In genomic region chrX:125422986-125423385, GRCh38 we compare ENCODE assay signal across 25 cellular contexts.
DNase-seq lines count a peak whose midpoint lies in the region; ATAC-seq, FAIRE-seq and TF ChIP-seq lines count a peak whose summit lies in the region.
"Had no signal": no experiment of that assay in that cellular context is flagged by ENCODE, and none has a peak within 500 bp of the region (broad histone marks: within the 10 kb centered on the region; RNA-seq: fewer than 3 reads in every experiment).

No MANE protein-coding gene starts in this region.

- no peak for ATAC-seq in HepG2
- no peak for ATAC-seq in right lobe of liver
- ATAC-seq in K562 = no peak
- ATAC-seq in GM18909 (IDR thresholded peaks at IDR 0.05; ENCODE audit: poor library complexity, unreplicated experiment) = no peak
- ATAC-seq: CD8-positive, alpha-beta T cell; GM12878 had no signal

- no peak for TF ChIP-seq CTCF in HepG2 (CRISPR knock-in tag; IDR thresholded peaks at IDR 0.05)
- TF ChIP-seq CTCF in right lobe of liver (IDR thresholded peaks at IDR 0.05) = no peak
- no peak for TF ChIP-seq CTCF in K562 (IDR thresholded peaks at IDR 0.05 in 2 of 3, conservative IDR thresholded peaks at IDR 0.05 in 1 of 3; ENCODE audit: insufficient read depth in 2 of 3, low read depth in 1 of 3, low read length in 3 of 3)
- TF ChIP-seq CTCF in H1 (IDR thresholded peaks at IDR 0.05; ENCODE audit: control extremely low read depth in 1 of 3, insufficient read depth in 1 of 3, low read depth in 1 of 3, low read length in 3 of 3) = no peak

- no peaks in the 10 kb centered on the region for H3K9me3 ChIP-seq in HepG2 (ENCODE audit: low read length)
- no peaks in the 10 kb centered on the region for H3K9me3 ChIP-seq in right lobe of liver
- no peaks in the 10 kb centered on the region; the same call in 1 of the 2 replicates for H3K9me3 ChIP-seq in K562 (replicated peaks; ENCODE audit: control insufficient read depth, insufficient read depth, low read depth, low read length)
- no peaks in the 10 kb centered on the region for H3K9me3 ChIP-seq in H1 (ENCODE audit: insufficient read depth in 2 of 2, low read depth in 1 of 2, low read length in 1 of 2)

- DNase-seq in HepG2 (ENCODE audit: low spot score) = no peak
- DNase-seq in right lobe of liver = no peak
- no peak for DNase-seq in K562 (ENCODE audit: extremely low read depth in 1 of 4, low spot score in 3 of 4)
- no peak for DNase-seq in H1 (ENCODE audit: low read depth in 1 of 2, low spot score in 2 of 2)
- DNase-seq in H7 = no peak
- no peak for DNase-seq in COLO668 (lab: John Stamatoyannopoulos, UW; ENCODE audit: unreplicated experiment)
- DNase-seq: AML-193; CD4-positive, alpha-beta T cell; CD8-positive, alpha-beta T cell; COR-L47; DMS 273 treated with DMSO at 0.1 percent for 48 hours; DMS153; DMS53; DMS79; DND-41; EL; GDM1 had no signal

- no peak overlapping the region for H4K91ac ChIP-seq in H1 (replicated peaks; ENCODE audit: insufficient read length, low read length)

- H2BK20ac ChIP-seq in H1 (ENCODE audit: low read length) = no peak overlapping the region

- H2BK5ac ChIP-seq in H1 (ENCODE audit: low read depth, low read length) = no peak overlapping the region

- no peak overlapping the region for H2AK5ac ChIP-seq in H1 (ENCODE audit: low read depth, low read length)

- TF ChIP-seq POLR2A in HepG2 (IDR thresholded peaks at IDR 0.05; ENCODE audit: insufficient read depth in 1 of 2, low read depth in 2 of 2, low read length in 2 of 2) = no peak
- TF ChIP-seq POLR2A in right lobe of liver (IDR thresholded peaks at IDR 0.05) = no peak
- no peak for TF ChIP-seq POLR2A in K562 (conservative IDR thresholded peaks at IDR 0.05)
- no peak for TF ChIP-seq POLR2A in H1 (IDR thresholded peaks at IDR 0.05; ENCODE audit: control extremely low read depth in 1 of 2, low read depth in 2 of 2, low read length in 2 of 2)

- H3K36me3 ChIP-seq in HepG2 (replicated peaks in 1 of 2; ENCODE audit: control insufficient read depth in 1 of 2, insufficient read depth in 2 of 2, low read length in 2 of 2) (no peaks in the 10 kb centered on the region), right lobe of liver (no peaks in the 10 kb centered on the region), K562 (ENCODE audit: control insufficient read depth, insufficient read depth, low read length) (no peaks in the 10 kb centered on the region), H1 (ENCODE audit: control insufficient read depth in 2 of 4, insufficient read depth in 4 of 4, low read length in 3 of 4) (no peaks in the 10 kb centered on the region), H7 (replicated peaks; ENCODE audit: control insufficient read depth, insufficient read depth, low read length) (no peaks in the 10 kb centered on the region)
- H3K36me3 ChIP-seq: BLaER1 treated with 17β-estradiol and CSF1 and Interleukin-3, amounts not matched to agents 10 nM and 100 nM had no signal

- in situ Hi-C loops in HepG2 (cut with HindIII; ENCODE audit: extremely low pct_ligation_motif_present, low pct_unique_long_range_greater_than_20kb) (no loop called here), K562 (cut with MboI) (no loop called here)

- no peaks in the 10 kb centered on the region for H3K27me3 ChIP-seq in HepG2 (ENCODE audit: control insufficient read depth in 1 of 2, insufficient read depth in 2 of 2, low read length in 2 of 2)
- H3K27me3 ChIP-seq in right lobe of liver = no peaks in the 10 kb centered on the region
- H3K27me3 ChIP-seq in K562 (ENCODE audit: control insufficient read depth in 2 of 2, insufficient read depth in 2 of 2, low read length in 2 of 2) = no peaks in the 10 kb centered on the region
- H3K27me3 ChIP-seq in H1 (replicated peaks in 1 of 4; ENCODE audit: control insufficient read depth in 3 of 4, extremely low read depth in 1 of 4, insufficient read depth in 3 of 4, low read length in 3 of 4) = no peaks in the 10 kb centered on the region
- no peaks in the 10 kb centered on the region for H3K27me3 ChIP-seq in H7 (ENCODE audit: control insufficient read depth, insufficient read depth, low read length)

- H3K23ac ChIP-seq in H1 (ENCODE audit: insufficient read length) = no peak overlapping the region

- TF ChIP-seq EP300 in HepG2 (IDR thresholded peaks at IDR 0.05; ENCODE audit: low read depth in 2 of 2, low read length in 2 of 2) (no peak), HepG2 (CRISPR knock-in tag; IDR thresholded peaks at IDR 0.05; ENCODE audit: borderline replicate concordance) (no peak), K562 (IDR thresholded peaks at IDR 0.05; ENCODE audit: low read length) (no peak), H1 (IDR thresholded peaks at IDR 0.05; ENCODE audit: borderline replicate concordance in 1 of 2, low read depth in 2 of 2, low read length in 2 of 2) (no peak)

- H2BK12ac ChIP-seq in H1 (ENCODE audit: low read depth, low read length) = no peak overlapping the region

- H3K14ac ChIP-seq in H1 (ENCODE audit: insufficient read length) = no peak overlapping the region

- CTCF ChIA-PET in HepG2 (lab: Yijun Ruan, JAX; ENCODE audit: low intra/inter-chr PET ratio, low total read pairs) (no interaction called here), K562 (lab: Yijun Ruan, JAX; ENCODE audit: low intra/inter-chr PET ratio) (no interaction called here), H1 (lab: Charles Lee; ENCODE audit: partially characterized antibody) (no interaction called here)

- H2AFZ ChIP-seq in HepG2 (ENCODE audit: low read length) (no peak overlapping the region), K562 (ENCODE audit: low read depth, low read length) (no peak overlapping the region), H1 (ENCODE audit: low read length) (no peak overlapping the region)

- no peak overlapping the region for H4K5ac ChIP-seq in H1 (ENCODE audit: insufficient read length, low read depth, low read length)

- H3K9ac ChIP-seq in HepG2 (ENCODE audit: insufficient read depth, low read depth, low read length) = no peak overlapping the region
- no peak overlapping the region for H3K9ac ChIP-seq in K562 (ENCODE audit: insufficient read depth in 1 of 2, low read depth in 2 of 2, low read length in 2 of 2)
- no peak overlapping the region for H3K9ac ChIP-seq in H1 (replicated peaks in 1 of 4; ENCODE audit: extremely low read depth in 1 of 4, low read depth in 3 of 4, low read length in 3 of 4)
- H3K9ac ChIP-seq: BLaER1 treated with 17β-estradiol and CSF1 and Interleukin-3, amounts not matched to agents 10 nM and 100 nM had no signal

- H3K56ac ChIP-seq in H1 (replicated peaks; ENCODE audit: insufficient read length, low read depth, low read length) = no peak overlapping the region

- no peaks in the 10 kb centered on the region for H3K4me1 ChIP-seq in HepG2 (ENCODE audit: insufficient read depth, low read length)
- H3K4me1 ChIP-seq in right lobe of liver = peaks cover 0 to 4% (median 0%) of the 10 kb centered on the region in 4 donors
- H3K4me1 ChIP-seq in K562 (replicated peaks in 1 of 2; ENCODE audit: control insufficient read depth in 2 of 2, insufficient read depth in 2 of 2, low read length in 2 of 2) = peaks cover 0 to 2% of the 10 kb centered on the region in 2 experiments; a peak in 2 of 5 replicates
- H3K4me1 ChIP-seq in H1 (replicated peaks in 1 of 4; ENCODE audit: control insufficient read depth in 3 of 4, insufficient read depth in 4 of 4, low read length in 3 of 4) = no peaks in the 10 kb centered on the region
- H3K4me1 ChIP-seq: BLaER1 treated with 17β-estradiol and CSF1 and Interleukin-3, amounts not matched to agents 10 nM and 100 nM had no signal

- no peak overlapping the region for H3K4ac ChIP-seq in H1 (replicated peaks; ENCODE audit: insufficient read length, low read depth, low read length)

- POLR2A ChIA-PET in HepG2 (lab: Yijun Ruan, JAX) (no interaction called here), K562 (lab: Yijun Ruan, JAX) (no interaction called here), H1 (lab: Charles Lee; ENCODE audit: partially characterized antibody) (no interaction called here)

- BruUV-seq in HepG2 (replicated peaks; lab: Mats Ljungman, UMichigan) (no TSS peak), K562 (replicated peaks; lab: Mats Ljungman, UMichigan) (no TSS peak)

- H3K9me1 ChIP-seq in K562 (ENCODE audit: control insufficient read depth, insufficient read depth, low read length) = no peaks in the 10 kb centered on the region

- H3K79me2 ChIP-seq in HepG2 (ENCODE audit: insufficient read depth, low read length) = no peaks in the 10 kb centered on the region
- H3K79me2 ChIP-seq in K562 (ENCODE audit: control insufficient read depth, insufficient read depth, low read length) = no peaks in the 10 kb centered on the region
- H3K79me2 ChIP-seq in H1 (ENCODE audit: control insufficient read depth in 1 of 2, insufficient read depth in 2 of 2, low read length in 2 of 2) = no peaks in the 10 kb centered on the region

- TF ChIP-seq RAD21 in HepG2 (CRISPR knock-in tag; IDR thresholded peaks at IDR 0.05) (no peak), K562 (CRISPR knock-in tag; conservative IDR thresholded peaks at IDR 0.05 in 1 of 2, IDR thresholded peaks at IDR 0.05 in 1 of 2) (no peak), H1 (IDR thresholded peaks at IDR 0.05 in 1 of 2, conservative IDR thresholded peaks at IDR 0.05 in 1 of 2; ENCODE audit: low read depth in 2 of 2, low read length in 2 of 2) (no peak)

- H3K79me1 ChIP-seq in H1 (ENCODE audit: low read depth, low read length) = no peaks in the 10 kb centered on the region

- no peaks in the 10 kb centered on the region for H4K20me1 ChIP-seq in HepG2 (ENCODE audit: insufficient read depth, low read length)
- H4K20me1 ChIP-seq in K562 (replicated peaks; ENCODE audit: control insufficient read depth, insufficient read depth, low read length) = no peaks in the 10 kb centered on the region
- no peaks in the 10 kb centered on the region for H4K20me1 ChIP-seq in H1 (replicated peaks in 1 of 2; ENCODE audit: control insufficient read depth in 1 of 2, insufficient read depth in 2 of 2, low read length in 2 of 2)
- H4K20me1 ChIP-seq: BLaER1 treated with 17β-estradiol and CSF1 and Interleukin-3, amounts not matched to agents 10 nM and 100 nM had no signal

- no peak overlapping the region for H4K8ac ChIP-seq in H1 (ENCODE audit: extremely low read depth, insufficient read depth, low read length)

- H3K4me3 ChIP-seq in HepG2 (replicated peaks in 1 of 3; ENCODE audit: insufficient read depth in 1 of 3, low read depth in 2 of 3, low read length in 3 of 3) = no peak overlapping the region
- H3K4me3 ChIP-seq in right lobe of liver = no peak overlapping the region
- no peak overlapping the region for H3K4me3 ChIP-seq in K562
- H3K4me3 ChIP-seq in H1 (ENCODE audit: extremely low read depth in 1 of 4, insufficient read depth in 2 of 4, low read depth in 3 of 4, low read length in 4 of 4) = no peak overlapping the region
- H3K4me3 ChIP-seq in H7 (ENCODE audit: insufficient read depth, low read depth, low read length) = no peak overlapping the region
- H3K4me3 ChIP-seq: BLaER1 treated with 17β-estradiol and CSF1 and Interleukin-3, amounts not matched to agents 10 nM and 100 nM; GM12878 had no signal

- H2BK120ac ChIP-seq in H1 (replicated peaks; ENCODE audit: low read depth, low read length) = no peak overlapping the region

- H3K4me2 ChIP-seq in HepG2 (ENCODE audit: low read depth, low read length) (no peak overlapping the region), K562 (ENCODE audit: insufficient read depth, low read length) (no peak overlapping the region), H1 (ENCODE audit: insufficient read depth in 1 of 2, low read depth in 2 of 2, low read length in 2 of 2) (no peak overlapping the region)
- H3K4me2 ChIP-seq: BLaER1 treated with 17β-estradiol and CSF1 and Interleukin-3, amounts not matched to agents 10 nM and 100 nM had no signal

- 6% methylated on average over 3 of the region's 3 CpGs for WGBS in HepG2 (ENCODE audit: low lambda C conversion rate)
- WGBS in right lobe of liver (ENCODE audit: insufficient coverage, low coverage, low lambda C conversion rate, missing lambda C conversion rate) = 51% methylated on average over 3 of the region's 3 CpGs
- WGBS in K562 (ENCODE audit: insufficient coverage, low coverage, missing lambda C conversion rate) = 46% methylated on average over 3 of the region's 3 CpGs
- 90% methylated on average over 3 of the region's 3 CpGs; no CpG with 5 or more reads in 1 of the 2 experiments for WGBS in H1 (ENCODE audit: extremely low coverage in 1 of 2, insufficient coverage in 1 of 2, insufficient read length in 1 of 2, insufficient replicate concordance in 2 of 2, low coverage in 1 of 2, low lambda C conversion rate in 2 of 2, missing lambda C conversion rate in 1 of 2), 2 experiments

- H3K23me2 ChIP-seq in H1 (ENCODE audit: low read depth, low read length) = no peaks in the 10 kb centered on the region

- H3K18ac ChIP-seq in H1 (ENCODE audit: extremely low read depth, low read length) = no peak overlapping the region

- no peak overlapping the region for H2BK15ac ChIP-seq in H1 (ENCODE audit: low read length)

- intact Hi-C loops in HepG2 (cut with micrococcal nuclease; ENCODE audit: unreplicated experiment) (no loop called here), right lobe of liver (cut with DNase I) (no loop called here), K562 (cut with micrococcal nuclease) (no loop called here)

- no peak for FAIRE-seq in HepG2 (lab: Jason Lieb, UNC)
- FAIRE-seq in K562 (lab: Jason Lieb, UNC) = no peak
- no peak for FAIRE-seq in H1 (lab: Jason Lieb, UNC)
- FAIRE-seq: GM12878, GM12892, GM18507, GM19239 had no signal

- H3K27ac ChIP-seq in HepG2 (ENCODE audit: extremely low read length, insufficient read depth, low read length) = no peak overlapping the region
- no peak overlapping the region for H3K27ac ChIP-seq in right lobe of liver
- H3K27ac ChIP-seq in K562 (ENCODE audit: extremely low read depth, low read depth, low read length) = no peak overlapping the region
- H3K27ac ChIP-seq in H1 (ENCODE audit: low read depth, low read length) = no peak overlapping the region
- H3K27ac ChIP-seq: 22Rv1; BLaER1 treated with 17β-estradiol and CSF1 and Interleukin-3, amounts not matched to agents 10 nM and 100 nM; C4-2B had no signal

Comparison
In these comparisons a context has a peak if more than half of its experiments do, and no peak if none do; other contexts are left out.
1. Of the 241 proteins assayed by ChIP-seq in both HepG2 and K562: peak only in HepG2: none; only in K562: MAFF, MAFG, NFE2, NFE2L1 and TRIM24; in both: MAFK; in neither: 235.